Comparison of ENCODE assay signal across 1 cellular context in genomic region chr11:68798221-68798813, GRCh38.
TF ChIP-seq lines count a peak whose summit lies in the region.

No MANE protein-coding gene starts in this region.

TF ChIP-seq in HepG2, 621 proteins besides CTCF, POLR2A, EP300 and RAD21 (continued from another document):
- TF ChIP-seq NFE2L1 (CRISPR knock-in tag; IDR thresholded peaks at IDR 0.05; ENCODE audit: borderline replicate concordance) (0 out of 2 replicates have a peak, but pooled peaks have one; percentile 53), NFKB2 (CRISPR knock-in tag; IDR thresholded peaks at IDR 0.05; ENCODE audit: borderline replicate concordance) (peak; percentile 33; the same call in 1 of the 2 replicates), STAG1 (CRISPR knock-in tag; IDR thresholded peaks at IDR 0.05) (peak; percentile 46), HOXA3 (CRISPR knock-in tag; IDR thresholded peaks at IDR 0.05) (0 out of 2 replicates have a peak, but pooled peaks have one; percentile 17)
